Comparison of ENCODE assay signal across 8 cellular contexts in the genomic region with DNA sequence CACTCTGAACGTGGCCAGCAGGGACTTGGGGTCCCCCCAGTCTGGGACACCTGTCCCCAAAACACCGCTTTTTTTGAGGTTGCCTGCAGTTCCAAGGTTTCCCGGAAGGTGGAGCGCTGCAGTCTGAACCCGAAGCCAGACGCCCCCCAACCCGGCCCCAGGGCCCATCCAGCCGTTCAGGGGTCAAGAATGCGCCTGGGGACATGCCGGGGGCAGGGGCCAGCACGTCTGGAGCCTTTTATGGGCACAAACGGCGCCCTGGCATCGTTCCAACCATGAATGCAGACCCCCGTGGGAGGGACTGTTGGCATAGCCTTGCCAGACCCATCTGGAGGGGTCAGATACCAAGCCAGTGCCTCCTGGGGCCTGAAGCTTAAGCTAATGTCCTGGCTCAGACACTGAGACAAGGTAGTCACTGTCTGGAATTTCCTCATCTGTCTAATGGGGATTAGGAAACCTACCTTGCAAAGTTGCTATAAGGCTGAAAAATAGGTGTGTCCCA. TPM values are rescaled to one million over a fixed set of nuclear protein-coding genes. Genes with fewer than 3 reads are reported as not detected.
DNase-seq lines count a peak whose midpoint lies in the region; ATAC-seq and TF ChIP-seq lines count a peak whose summit lies in the region.

No MANE protein-coding gene starts in this region.

- H3K9me3 Mint-ChIP-seq in natural killer cell, result no peaks in the 10 kb centered on the region

- TF ChIP-seq CTCF in VCaP (conservative IDR thresholded peaks at IDR 0.05) (no peak), natural killer cell (IDR thresholded peaks at IDR 0.05) (peak; percentile 81)

- ATAC-seq in activated CD4-positive, CD25-positive, alpha-beta regulatory T cell treated with anti-CD3 and anti-CD28 coated beads, Interleukin-2, amount 50 U/mL, for 24 hours, result no peak
- ATAC-seq in natural killer cell, result peak in 2 of 3 donors; percentile 17
- no peak for ATAC-seq in GM21825 (IDR thresholded peaks at IDR 0.05; ENCODE audit: unreplicated experiment)

- peak in 3 of 4 experiments; percentile 17 to 56 (median 23) for DNase-seq in activated CD4-positive, CD25-positive, alpha-beta regulatory T cell (lab: John Stamatoyannopoulos, UW)
- DNase-seq in caudate nucleus (lab: John Stamatoyannopoulos, UW) (peak in 2 of 61 donors; percentile 15 to 29), natural killer cell (peak; percentile 62), amniotic stem cell (lab: John Stamatoyannopoulos, UW) (no peak), GM19240 (ENCODE audit: insufficient read length, low spot score) (no peak)

- intact Hi-C loops in natural killer cell (cut with micrococcal nuclease), result loop anchor here (2.0 to 5.0 kb wide), 2 partner anchors 42 to 218 kb away; no protein-coding TSS in a partner anchor

- H3K27me3 Mint-ChIP-seq in natural killer cell (ENCODE audit: low read depth in 2 of 2), result no peaks in the 10 kb centered on the region

- peak overlapping the region; percentile 86 to 91 for H3K27ac Mint-ChIP-seq in natural killer cell

- peak overlapping the region; percentile 32; the same call in 1 of the 2 replicates for H3K27ac ChIP-seq in VCaP
- peak overlapping the region; percentile 16 for H3K27ac ChIP-seq in caudate nucleus (ENCODE audit: low read depth, low read length)

- H3K4me1 Mint-ChIP-seq in natural killer cell, result peaks cover 42 to 52% of the 10 kb centered on the region in 2 donors

- H3K4me3 Mint-ChIP-seq in natural killer cell, result peak overlapping the region; percentile 62

- H3K36me3 Mint-ChIP-seq in natural killer cell, result peaks cover 11% of the 10 kb centered on the region

RNA-seq across cellular contexts. Expression of a gene that starts 6.9 kb away (rescaled TPM):
- 100 to 1,000 TPM; 307 to 433 (median 368) TPM for total RNA-seq in natural killer cell

RNA-seq across cellular contexts. Expression of a gene that starts 7.2 kb away (rescaled TPM):
- 10 to 100 TPM; 28.1 to 39.4 (median 34.6) TPM for total RNA-seq in natural killer cell

RNA-seq across cellular contexts. Expression of a gene that starts 33.4 kb away (rescaled TPM):
- total RNA-seq in natural killer cell, result 100 to 1,000 TPM; 128 to 155 (median 138) TPM

RNA-seq across cellular contexts. Expression of a gene that starts 55.5 kb away (rescaled TPM):
- total RNA-seq in natural killer cell, result 10 to 100 TPM; 36.6 to 53.0 (median 49.5) TPM

RNA-seq across cellular contexts. Expression of a gene that starts 58.4 kb away (rescaled TPM):
- total RNA-seq in natural killer cell, result 100 to 1,000 TPM in 2 of 3 donors, 10 to 100 TPM in 1; 82.7 to 102 (median 101) TPM

Comparison
In these comparisons a context has a peak if more than half of its experiments do, and no peak if none do; other contexts are left out.
1. DNase-seq: peak in activated CD4-positive, CD25-positive, alpha-beta regulatory T cell (3 of 4) and natural killer cell (single experiment); none in amniotic stem cell (single experiment) and GM19240 (single experiment).
2. ATAC-seq: peak in natural killer cell (2 of 3); none in activated CD4-positive, CD25-positive, alpha-beta regulatory T cell treated with anti-CD3 and anti-CD28 coated beads, Interleukin-2, amount 50 U/mL, for 24 hours (0 of 2) and GM21825 (single experiment).